In genomic region chr14:39266871-39267591, GRCh38 we compare ENCODE assay signal across 8 cellular contexts. TPM values are rescaled to one million over a fixed set of nuclear protein-coding genes. Genes with fewer than 3 reads are reported as not detected.
DNase-seq lines count a peak whose midpoint lies in the region; TF ChIP-seq lines count a peak whose summit lies in the region.

No MANE protein-coding gene starts in this region.

- intact Hi-C loops in activated naive CD4-positive, alpha-beta T cell treated with anti-CD3 and anti-CD28 coated beads for 36 hours (cut with micrococcal nuclease), result loop anchor here (1.0 to 5.0 kb wide), 6 partner anchors 92 to 1670 kb away; partner anchors contain the start of genes FBXO33, FOXA1, PNN and SEC23A

- no peaks in the 10 kb centered on the region for H3K9me3 ChIP-seq in SJSA1 (replicated peaks)

- CTCF ChIA-PET in activated naive CD4-positive, alpha-beta T cell treated with anti-CD3 and anti-CD28 coated beads for 36 hours (lab: Charles Lee), result interaction anchor here (0.8 to 1.5 kb wide), 3 partner anchors 97 to 160 kb away, joined by 3 to 7 read pairs (median 4); partner anchors contain the start of gene TRAPPC6B

- H3K27me3 ChIP-seq in SJSA1 (replicated peaks), result no peaks in the 10 kb centered on the region

- H3K27ac ChIP-seq in SJSA1, result peak overlapping the region; percentile 97
- H3K27ac ChIP-seq in temporal lobe (ENCODE audit: low read depth, low read length), result peak overlapping the region; percentile 79

- no peak for TF ChIP-seq CTCF in LNCaP clone FGC (IDR thresholded peaks at IDR 0.05; ENCODE audit: control insufficient read depth, extremely low read depth, insufficient read depth)

- H3K4me3 ChIP-seq in LNCaP clone FGC (ENCODE audit: low read depth, low read length) (peak overlapping the region; percentile 72), SJSA1 (peak overlapping the region; percentile 73)

- peak overlapping the region; percentile 93 for H3K27ac Mint-ChIP-seq in activated naive CD4-positive, alpha-beta T cell treated with anti-CD3 and anti-CD28 coated beads for 36 hours

- peaks cover 11% of the 10 kb centered on the region for H3K9me3 Mint-ChIP-seq in activated naive CD4-positive, alpha-beta T cell treated with anti-CD3 and anti-CD28 coated beads for 36 hours

- no peaks in the 10 kb centered on the region for H3K27me3 Mint-ChIP-seq in activated naive CD4-positive, alpha-beta T cell treated with anti-CD3 and anti-CD28 coated beads for 36 hours (ENCODE audit: low read depth)

- peaks cover 48% of the 10 kb centered on the region for H3K4me1 Mint-ChIP-seq in activated naive CD4-positive, alpha-beta T cell treated with anti-CD3 and anti-CD28 coated beads for 36 hours (ENCODE audit: low read depth)

- H3K36me3 Mint-ChIP-seq in activated naive CD4-positive, alpha-beta T cell treated with anti-CD3 and anti-CD28 coated beads for 36 hours (ENCODE audit: low read depth), result peaks cover 4% of the 10 kb centered on the region

- peaks cover 18% of the 10 kb centered on the region for H3K4me1 ChIP-seq in SJSA1 (replicated peaks)

- 0 out of 2 replicates have a peak, but pooled peaks cover 5% of the 10 kb centered on the region for H3K36me3 ChIP-seq in SJSA1

- H3K4me3 Mint-ChIP-seq in activated naive CD4-positive, alpha-beta T cell treated with anti-CD3 and anti-CD28 coated beads for 36 hours, result peak overlapping the region; percentile 72

- DNase-seq in GDM1 (lab: John Stamatoyannopoulos, UW) (peak; percentile 85), H4 (ENCODE audit: low spot score) (peak; percentile 65), LNCaP clone FGC (ENCODE audit: low read depth) (peak; percentile 61), SJSA1 (ENCODE audit: low read depth in 1 of 2, low spot score in 2 of 2) (peak; percentile 81 to 91), germinal center (ENCODE audit: low spot score) (peak; percentile 79), occipital lobe (lab: John Stamatoyannopoulos, UW) (peak; percentile 79)
- peak; percentile 68 for DNase-seq in activated naive CD4-positive, alpha-beta T cell treated with anti-CD3 and anti-CD28 coated beads for 36 hours

RNA-seq across cellular contexts. Expression of gene MIA2, which starts 33.3 kb away (rescaled TPM):
- total RNA-seq in H4 (2014; rRNA removed; shearing (Covaris generic)), result 13.5 and 16.4 TPM in 2 replicates
- total RNA-seq in SJSA1 (2014; rRNA removed; shearing (Covaris generic)), result 10.4 and 19.2 TPM in 2 replicates
- 10 to 100 TPM; 19.9 to 20.9 TPM for total RNA-seq in activated naive CD4-positive, alpha-beta T cell treated with anti-CD3 and anti-CD28 coated beads for 36 hours
- total RNA-seq in occipital lobe (26.8 TPM), temporal lobe (16.2 TPM)

Comparison
In these comparisons a context has a peak if more than half of its experiments do, and no peak if none do; other contexts are left out.
1. Peak in every context shown above with its lines: DNase-seq, H3K4me3 ChIP-seq and H3K27ac ChIP-seq.